1 cellular context compared by ENCODE assay signal in genomic region chr12:55718650-55719275, GRCh38.
A peak's percentile ranks its signal among the peaks of the same experiment; 100 is the strongest.
TF ChIP-seq lines count a peak whose summit lies in the region.

No MANE protein-coding gene starts in this region.

TF ChIP-seq in GM12878, 131 proteins besides CTCF, POLR2A, EP300 and RAD21:
- TF ChIP-seq EED (IDR thresholded peaks at IDR 0.05; ENCODE audit: low read depth) = peak; percentile 41; the same call in 1 of the 2 replicates
- peak in 1 of 2 experiments; percentile 8; a peak in 1 of 4 replicates for TF ChIP-seq IKZF2 (IDR thresholded peaks at IDR 0.05)
- no peak for TF ChIP-seq ZSCAN29 (IDR thresholded peaks at IDR 0.05)
- TF ChIP-seq POU2F2 (IDR thresholded peaks at IDR 0.05; ENCODE audit: borderline replicate concordance, low read depth, low read length) = no peak
TF ChIP-seq in GM12878: peak in this region for 2.
